Comparison of ENCODE assay signal across 20 cellular contexts in the genomic region with DNA sequence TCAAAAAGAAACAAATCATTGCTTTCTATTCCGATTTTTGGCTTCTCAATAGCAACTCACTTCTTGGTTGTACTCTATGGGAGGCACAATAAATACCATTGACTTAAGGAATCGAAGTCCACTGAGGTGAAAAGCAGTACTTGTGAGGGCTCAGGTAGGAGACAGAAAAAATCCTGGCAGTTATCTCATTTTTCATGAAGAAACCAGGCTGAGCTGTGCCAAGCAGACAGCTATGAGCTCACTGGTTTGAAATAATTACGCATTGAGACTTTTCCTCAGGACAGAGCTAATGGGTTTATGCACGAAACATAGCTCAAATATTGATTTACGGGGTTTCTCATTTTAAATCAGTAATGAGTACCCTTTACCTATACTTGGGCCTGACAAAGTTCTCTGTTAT. TPM values are rescaled to one million over a fixed set of nuclear protein-coding genes. Genes with fewer than 3 reads are reported as not detected.
A peak's percentile ranks its signal among the peaks of the same experiment; 100 is the strongest.
DNase-seq lines count a peak whose midpoint lies in the region; ATAC-seq and TF ChIP-seq lines count a peak whose summit lies in the region.
"Had no signal": no experiment of that assay in that cellular context is flagged by ENCODE, and none has a peak within 500 bp of the region (broad histone marks: within the 10 kb centered on the region; RNA-seq: fewer than 3 reads in every experiment).

No MANE protein-coding gene starts in this region.

- H3K27me3 Mint-ChIP-seq in mesothelial cell of epicardium (ENCODE audit: low read depth), result no peaks in the 10 kb centered on the region

- peak overlapping the region; percentile 85 for H3K27ac ChIP-seq in cingulate gyrus (ENCODE audit: low read depth, low read length)
- H3K27ac ChIP-seq: 22Rv1, GM23248 had no signal

- peak; percentile 35 for ATAC-seq in Right ventricle myocardium inferior
- ATAC-seq in Right ventricle myocardium superior (ENCODE audit: poor library complexity), result no peak
- ATAC-seq in GM21723 (IDR thresholded peaks at IDR 0.05; ENCODE audit: unreplicated experiment), result no peak
- ATAC-seq: HCT116 had no signal

- intact Hi-C loops in Right ventricle myocardium inferior (cut with DNase I) (no loop called here), Right ventricle myocardium superior (cut with DNase I) (no loop called here)

- no peak for TF ChIP-seq CTCF in mesothelial cell of epicardium (IDR thresholded peaks at IDR 0.05; ENCODE audit: unreplicated experiment)

- H3K36me3 Mint-ChIP-seq in mesothelial cell of epicardium, result no peaks in the 10 kb centered on the region
- H3K36me3 Mint-ChIP-seq: CD4-positive, alpha-beta memory T cell had no signal

- no peak overlapping the region for H3K4me3 Mint-ChIP-seq in mesothelial cell of epicardium

- peak overlapping the region; percentile 36 for H3K27ac Mint-ChIP-seq in mesothelial cell of epicardium
- H3K27ac Mint-ChIP-seq: CD4-positive, alpha-beta memory T cell had no signal

- no peak for DNase-seq in Right ventricle myocardium inferior (ENCODE audit: missing footprints)
- DNase-seq in Right ventricle myocardium superior, result no peak
- DNase-seq in mesothelial cell of epicardium (ENCODE audit: low spot score in 2 of 2, unreplicated experiment in 2 of 2), result no peak
- peak; percentile 88 for DNase-seq in superior temporal gyrus (ENCODE audit: extremely low spot score)
- DNase-seq in HCEC 1CT, result no peak
- DNase-seq in HUDEP-2 (lab: John Stamatoyannopoulos, UW; ENCODE audit: unreplicated experiment in 76 of 76), result no peak
- DNase-seq: CD4-positive, alpha-beta memory T cell; DMS79; GM23248; KBM-7; NCI-H1436; NCI-H2029; NCI-H2171; NCI-H510A; NCI-H82; SHP77 had no signal

- H3K4me1 Mint-ChIP-seq in mesothelial cell of epicardium, result peaks cover 67% of the 10 kb centered on the region
- H3K4me1 Mint-ChIP-seq: CD4-positive, alpha-beta memory T cell had no signal

- H3K9me3 Mint-ChIP-seq in mesothelial cell of epicardium, result peaks cover 4% of the 10 kb centered on the region
- H3K9me3 Mint-ChIP-seq: CD4-positive, alpha-beta memory T cell had no signal

RNA-seq across cellular contexts. Expression of a gene that starts 18.5 kb away (rescaled TPM):
- 3.6 TPM for total RNA-seq in Right ventricle myocardium inferior
- total RNA-seq in Right ventricle myocardium superior, result 2.8 TPM
- 3.7 to 3.8 TPM (median 3.8 TPM) in 3 replicates for total RNA-seq in mesothelial cell of epicardium

RNA-seq across cellular contexts. Expression of a gene that starts 32.5 kb away (rescaled TPM):
- 26.4 TPM for total RNA-seq in Right ventricle myocardium inferior
- 25.0 TPM for total RNA-seq in Right ventricle myocardium superior
- total RNA-seq in mesothelial cell of epicardium, result 28.7 to 32.8 TPM (median 31.4 TPM) in 3 replicates
